In genomic region chr6:79215233-79215824, GRCh38 we compare ENCODE assay signal across 22 cellular contexts. TPM values are rescaled to one million over a fixed set of nuclear protein-coding genes. Genes with fewer than 3 reads are reported as not detected.
DNase-seq lines count a peak whose midpoint lies in the region; ATAC-seq, FAIRE-seq and TF ChIP-seq lines count a peak whose summit lies in the region.
"Had no signal": no experiment of that assay in that cellular context is flagged by ENCODE, and none has a peak within 500 bp of the region (broad histone marks: within the 10 kb centered on the region; RNA-seq: fewer than 3 reads in every experiment).

No MANE protein-coding gene starts in this region.

- no peak for FAIRE-seq in GM12891 (lab: Jason Lieb, UNC)

- H3K4me1 Mint-ChIP-seq in nephron progenitor cell = peaks cover 19% of the 10 kb centered on the region
- no peaks in the 10 kb centered on the region for H3K4me1 Mint-ChIP-seq in activated CD4-positive, alpha-beta T cell treated with anti-CD3 and anti-CD28 coated beads, Interleukin-2, amount 10 ng/mL, durations not matched to agents 7 days and 5 days

- peaks cover 19 to 35% of the 10 kb centered on the region in 2 donors for H3K4me1 ChIP-seq in adrenal gland (replicated peaks in 1 of 2)

- CTCF ChIA-PET in activated CD4-positive, alpha-beta T cell treated with anti-CD3 and anti-CD28 coated beads, Interleukin-2, amount 10 ng/mL, durations not matched to agents 7 days and 5 days (lab: Charles Lee) = no interaction called here

- peaks cover 13% of the 10 kb centered on the region for H3K9me3 Mint-ChIP-seq in nephron progenitor cell
- no peaks in the 10 kb centered on the region for H3K9me3 Mint-ChIP-seq in activated CD4-positive, alpha-beta T cell treated with anti-CD3 and anti-CD28 coated beads, Interleukin-2, amount 10 ng/mL, durations not matched to agents 7 days and 5 days

- H3K4me3 ChIP-seq in adrenal gland = no peak overlapping the region
- H3K4me3 ChIP-seq: lower lobe of right lung, PC-9, SK-N-MC, vagina had no signal

- no peak for TF ChIP-seq POLR2A in adrenal gland (IDR thresholded peaks at IDR 0.05)
- no peak for TF ChIP-seq POLR2A in GM12891 (IDR thresholded peaks at IDR 0.05; ENCODE audit: low read depth, low read length)

- no peak overlapping the region for H3K27ac Mint-ChIP-seq in nephron progenitor cell
- H3K27ac Mint-ChIP-seq in activated CD4-positive, alpha-beta T cell treated with anti-CD3 and anti-CD28 coated beads, Interleukin-2, amount 10 ng/mL, durations not matched to agents 7 days and 5 days = no peak overlapping the region
- H3K27ac Mint-ChIP-seq: naive thymus-derived CD4-positive, alpha-beta T cell had no signal

- H3K27ac ChIP-seq in adrenal gland = peak overlapping the region in 2 of 5 donors; percentile 39 to 47
- H3K27ac ChIP-seq: lower lobe of right lung, PC-9, SK-N-MC, vagina had no signal

- WGBS in adrenal gland, 4 donors = 30 to 35% (median 33%) methylated on average over 2 of the region's 2 CpGs

- H3K27me3 Mint-ChIP-seq in nephron progenitor cell (ENCODE audit: low read depth, poor library complexity) = peaks cover under 1% of the 10 kb centered on the region
- no peaks in the 10 kb centered on the region for H3K27me3 Mint-ChIP-seq in activated CD4-positive, alpha-beta T cell treated with anti-CD3 and anti-CD28 coated beads, Interleukin-2, amount 10 ng/mL, durations not matched to agents 7 days and 5 days
- H3K27me3 Mint-ChIP-seq: naive thymus-derived CD4-positive, alpha-beta T cell had no signal

- POLR2A ChIA-PET in activated CD4-positive, alpha-beta T cell treated with anti-CD3 and anti-CD28 coated beads, Interleukin-2, amount 10 ng/mL, durations not matched to agents 7 days and 5 days (lab: Charles Lee) = no interaction called here

- H3K36me3 Mint-ChIP-seq in nephron progenitor cell (ENCODE audit: low read depth) = peaks cover 69% of the 10 kb centered on the region
- H3K36me3 Mint-ChIP-seq in activated CD4-positive, alpha-beta T cell treated with anti-CD3 and anti-CD28 coated beads, Interleukin-2, amount 10 ng/mL, durations not matched to agents 7 days and 5 days (ENCODE audit: low read depth) = peaks cover 5% of the 10 kb centered on the region

- peak; percentile 62 for ATAC-seq in left ventricle myocardium superior
- ATAC-seq: lower lobe of right lung; naive thymus-derived CD4-positive, alpha-beta T cell had no signal

- TF ChIP-seq CTCF in adrenal gland (IDR thresholded peaks at IDR 0.05) (no peak), nephron progenitor cell (IDR thresholded peaks at IDR 0.05) (no peak)

- intact Hi-C loops in adrenal gland (cut with DNase I) (no loop called here), left ventricle myocardium superior (cut with micrococcal nuclease) (no loop called here)

- no peaks in the 10 kb centered on the region for H3K36me3 ChIP-seq in adrenal gland (replicated peaks in 1 of 2)
- H3K36me3 ChIP-seq: lower lobe of right lung had no signal

- peaks cover 0 to 6% (median 0%) of the 10 kb centered on the region in 3 donors for H3K9me3 ChIP-seq in adrenal gland (replicated peaks in 1 of 3)
- H3K9me3 ChIP-seq: lower lobe of right lung, vagina had no signal

- DNase-seq in EH (ENCODE audit: low read depth) (peak; percentile 7), adrenal gland (peak; percentile 21 to 79 (median 64)), left ventricle myocardium superior (no peak), nephron progenitor cell (peak; percentile 1), HT-29 (ENCODE audit: low spot score) (no peak), GM12891 (ENCODE audit: insufficient read length, low spot score) (no peak)
- DNase-seq in central memory CD4-positive, alpha-beta T cell = no peak
- DNase-seq in activated CD4-positive, alpha-beta T cell treated with anti-CD3 and anti-CD28 coated beads, Interleukin-2, amount 10 ng/mL, durations not matched to agents 7 days and 5 days = no peak
- DNase-seq: ACHN; activated CD4-positive, alpha-beta T cell treated with anti-CD3 and anti-CD28 coated beads for 1 hour; activated naive CD4-positive, alpha-beta T cell; DMS53; effector CD8-positive, alpha-beta T cell; H7; KG1; lower lobe of right lung; naive thymus-derived CD4-positive, alpha-beta T cell; NCI-H1092 treated with DMSO at 0.1 percent for 48 hours; PC-9; stimulated activated CD4-positive, alpha-beta T cell treated with anti-CD3 and anti-CD28 coated beads, Interleukin-2, amount 100 ng/mL, for 24 hours had no signal

- no peaks in the 10 kb centered on the region for H3K27me3 ChIP-seq in adrenal gland
- H3K27me3 ChIP-seq: vagina had no signal

- no peak overlapping the region for H3K4me3 Mint-ChIP-seq in nephron progenitor cell
- H3K4me3 Mint-ChIP-seq in activated CD4-positive, alpha-beta T cell treated with anti-CD3 and anti-CD28 coated beads, Interleukin-2, amount 10 ng/mL, durations not matched to agents 7 days and 5 days = no peak overlapping the region
- H3K4me3 Mint-ChIP-seq: naive thymus-derived CD4-positive, alpha-beta T cell had no signal

TF ChIP-seq in GM12891, 5 proteins besides CTCF, POLR2A, EP300 and RAD21:
- TF ChIP-seq SPI1 (IDR thresholded peaks at IDR 0.05; ENCODE audit: low read depth, low read length) (no peak), POLR2AphosphoS5 (IDR thresholded peaks at IDR 0.05; ENCODE audit: low read depth, low read length) (no peak), PAX5 (IDR thresholded peaks at IDR 0.05; ENCODE audit: insufficient read depth, low read length, severe bottlenecking) (no peak), POU2F2 (IDR thresholded peaks at IDR 0.05; ENCODE audit: low read depth, low read length) (no peak), TAF1 (IDR thresholded peaks at IDR 0.05; ENCODE audit: low read depth, low read length) (no peak)
TF ChIP-seq in GM12891: peak in this region for 0.

RNA-seq across cellular contexts. Expression of gene HMGN3, which starts 19.2 kb away (rescaled TPM):
- 100 to 1,000 TPM in 6 of 8 donors, 10 to 100 TPM in 2; 87.5 to 207 (median 117) TPM for total RNA-seq in adrenal gland
- 100 to 1,000 TPM; 215 to 271 (median 215) TPM for polyA plus RNA-seq in adrenal gland
- 166 TPM for total RNA-seq in left ventricle myocardium superior
- total RNA-seq in activated CD4-positive, alpha-beta T cell treated with anti-CD3 and anti-CD28 coated beads, Interleukin-2, amount 10 ng/mL, durations not matched to agents 7 days and 5 days = 10 to 100 TPM; 59.4 to 60.1 TPM
- 36.0 and 48.8 TPM in 2 replicates for total RNA-seq in HT-29 (2014; rRNA removed; shearing (Covaris generic))
- polyA plus RNA-seq in GM12891 (2012; ENCODE audit: low read depth, missing spikeins) = 180 TPM

Comparison
In these comparisons a context has a peak if more than half of its experiments do, and no peak if none do; other contexts are left out.
1. DNase-seq: peak in EH (single experiment), adrenal gland (7 of 7) and nephron progenitor cell (single experiment); none in left ventricle myocardium superior (single experiment), central memory CD4-positive, alpha-beta T cell (single experiment), activated CD4-positive, alpha-beta T cell treated with anti-CD3 and anti-CD28 coated beads, Interleukin-2, amount 10 ng/mL, durations not matched to agents 7 days and 5 days (single experiment), HT-29 (single experiment) and GM12891 (single experiment).